In the genomic region with DNA sequence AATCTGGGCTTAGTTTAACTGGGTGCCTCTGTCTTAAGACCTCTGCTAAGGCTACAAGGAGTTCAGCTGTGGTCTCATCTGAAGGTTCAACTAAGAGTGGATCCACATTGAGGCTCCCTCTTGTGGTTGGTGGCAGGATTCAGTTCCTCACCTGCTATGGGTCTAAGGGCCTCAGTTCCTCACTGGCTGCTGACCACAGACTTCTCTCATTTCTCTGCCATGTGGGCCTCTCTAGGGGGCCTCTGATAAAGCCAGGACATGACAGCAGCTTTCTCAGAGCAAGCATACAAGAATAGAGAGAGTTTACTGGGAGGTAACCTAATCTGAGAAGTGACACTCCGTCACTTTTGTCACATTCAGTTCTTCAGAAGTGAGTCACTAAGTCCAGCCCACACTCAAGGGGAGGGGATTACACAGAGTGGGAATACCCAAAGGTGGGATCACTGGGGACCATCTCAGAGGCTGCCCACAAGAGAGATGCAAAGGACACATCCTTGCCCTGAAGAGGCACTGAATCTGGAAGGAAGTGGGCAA, we compare ENCODE assay signal across 8 cellular contexts. TPM values are rescaled to one million over a fixed set of nuclear protein-coding genes. Genes with fewer than 3 reads are reported as not detected.
A peak's percentile ranks its signal among the peaks of the same experiment; 100 is the strongest.
DNase-seq lines count a peak whose midpoint lies in the region; ATAC-seq lines count a peak whose summit lies in the region.

No MANE protein-coding gene starts in this region.

- peaks cover 5% of the 10 kb centered on the region for H3K4me1 Mint-ChIP-seq in activated naive CD8-positive, alpha-beta T cell treated with anti-CD3 and anti-CD28 coated beads for 36 hours

- DNase-seq in NCI-H2227 (lab: John Stamatoyannopoulos, UW; ENCODE audit: unreplicated experiment) = peak; percentile 18
- DNase-seq in NCI-H2227 treated with DMSO at 0.1 percent for 48 hours (lab: John Stamatoyannopoulos, UW) = no peak
- DNase-seq in LoVo (ENCODE audit: low spot score) = peak; percentile 44
- DNase-seq in activated naive CD8-positive, alpha-beta T cell treated with anti-CD3 and anti-CD28 coated beads for 36 hours = peak; percentile 26
- DNase-seq in lung microvascular endothelial cell (ENCODE audit: low read depth in 2 of 2) = peak; percentile 53 to 56
- DNase-seq in anterior cingulate cortex (lab: John Stamatoyannopoulos, UW) = no peak
- no peak for DNase-seq in NK-92 treated with Interleukin-12 subunit alpha and Interleukin-12 subunit beta, amount 100 ng/mL, for 24 hours (lab: John Stamatoyannopoulos, UW)

- H3K36me3 Mint-ChIP-seq in activated naive CD8-positive, alpha-beta T cell treated with anti-CD3 and anti-CD28 coated beads for 36 hours = no peaks in the 10 kb centered on the region

- no peak overlapping the region for H3K27ac Mint-ChIP-seq in activated naive CD8-positive, alpha-beta T cell treated with anti-CD3 and anti-CD28 coated beads for 36 hours

- no peaks in the 10 kb centered on the region for H3K27me3 Mint-ChIP-seq in activated naive CD8-positive, alpha-beta T cell treated with anti-CD3 and anti-CD28 coated beads for 36 hours

- ATAC-seq in GM21529 (IDR thresholded peaks at IDR 0.05; ENCODE audit: unreplicated experiment) = peak; percentile 83

- no peaks in the 10 kb centered on the region for H3K9me3 Mint-ChIP-seq in activated naive CD8-positive, alpha-beta T cell treated with anti-CD3 and anti-CD28 coated beads for 36 hours

- H3K4me3 Mint-ChIP-seq in activated naive CD8-positive, alpha-beta T cell treated with anti-CD3 and anti-CD28 coated beads for 36 hours = no peak overlapping the region

RNA-seq across cellular contexts. Expression of gene ABAT, which starts 19.2 kb away (rescaled TPM):
- total RNA-seq in activated naive CD8-positive, alpha-beta T cell treated with anti-CD3 and anti-CD28 coated beads for 36 hours = 1 to 10 TPM; 4.1 to 4.8 TPM
- 1.1 and 1.6 TPM in 2 replicates for total RNA-seq in lung microvascular endothelial cell

RNA-seq across cellular contexts. Expression of gene METTL22, which starts 33.8 kb away (rescaled TPM):
- total RNA-seq in activated naive CD8-positive, alpha-beta T cell treated with anti-CD3 and anti-CD28 coated beads for 36 hours = 10 to 100 TPM; 25.0 to 26.8 TPM
- total RNA-seq in lung microvascular endothelial cell = 7.0 and 10.7 TPM in 2 replicates

Comparison
In these comparisons a context has a peak if more than half of its experiments do, and no peak if none do; other contexts are left out.
1. DNase-seq: peak in NCI-H2227 (single experiment), LoVo (single experiment), activated naive CD8-positive, alpha-beta T cell treated with anti-CD3 and anti-CD28 coated beads for 36 hours (single experiment) and lung microvascular endothelial cell (2 of 2); none in NCI-H2227 treated with DMSO at 0.1 percent for 48 hours (single experiment), anterior cingulate cortex (0 of 58) and NK-92 treated with Interleukin-12 subunit alpha and Interleukin-12 subunit beta, amount 100 ng/mL, for 24 hours (single experiment).